ENCODE assay signal across 8 cellular contexts in the genomic region with DNA sequence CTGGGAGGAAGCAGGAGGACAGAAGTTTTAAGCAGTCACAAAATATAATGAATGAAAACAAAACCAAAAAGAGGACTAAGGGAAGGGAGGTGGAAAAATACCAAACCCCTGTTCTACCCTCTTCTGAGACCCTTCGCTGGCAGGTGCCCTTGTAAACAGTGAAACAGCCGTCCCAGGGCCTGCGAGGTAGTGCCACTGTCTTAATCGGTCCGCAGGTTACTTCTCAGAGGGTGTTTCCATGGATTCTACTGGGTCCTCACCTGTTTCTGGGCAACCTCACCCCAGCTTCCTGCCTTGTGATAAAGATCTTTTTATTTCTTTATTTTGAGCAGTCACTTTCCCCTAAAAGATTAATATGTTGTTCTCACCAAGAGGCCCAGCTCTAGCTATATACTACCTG.
A peak's percentile ranks its signal among the peaks of the same experiment; 100 is the strongest.
DNase-seq lines count a peak whose midpoint lies in the region; ATAC-seq, FAIRE-seq and TF ChIP-seq lines count a peak whose summit lies in the region.

No MANE protein-coding gene starts in this region.

- H3K4me3 ChIP-seq in DND-41 (ENCODE audit: low read depth in 1 of 2, low read length in 2 of 2) = no peak overlapping the region
- no peak overlapping the region for H3K4me3 ChIP-seq in IMR-90 (ENCODE audit: insufficient read depth, low read depth, low read length)
- no peak overlapping the region for H3K4me3 ChIP-seq in GM12878
- H3K4me3 ChIP-seq in neutrophil (ENCODE audit: low read depth in 1 of 2, low read length in 1 of 2) = peak overlapping the region; percentile 46 to 57
- no peak overlapping the region for H3K4me3 ChIP-seq in prostate gland
- H3K4me3 ChIP-seq in aorta (ENCODE audit: low read length in 2 of 2) = no peak overlapping the region

- H3K79me2 ChIP-seq in DND-41 (ENCODE audit: insufficient read depth, low read length) (no peaks in the 10 kb centered on the region), GM12878 (ENCODE audit: control insufficient read depth, insufficient read depth, low read length) (no peaks in the 10 kb centered on the region)

- peak overlapping the region; percentile 72 for H2AK5ac ChIP-seq in IMR-90 (ENCODE audit: low read depth, low read length)

- dilution Hi-C loops in IMR-90 (cut with HindIII; ENCODE audit: low sequenced_read_pairs, unreplicated experiment) = no loop called here

- H2AFZ ChIP-seq in DND-41 (ENCODE audit: low read depth, low read length) = no peak overlapping the region
- peak overlapping the region; percentile 74 for H2AFZ ChIP-seq in IMR-90 (replicated peaks; ENCODE audit: low read length, poor library complexity)
- peak overlapping the region; percentile 62 for H2AFZ ChIP-seq in GM12878 (ENCODE audit: control insufficient read depth, low read depth, low read length)

- SMC1A ChIA-PET in GM12878 (lab: Charles Lee; ENCODE audit: uncharacterized antibody, unreplicated experiment) = interaction anchor here (0.6 to 4.7 kb wide), 31 partner anchors 16 to 293 kb away, joined by 3 to 115 read pairs (median 4); a partner anchor contains a TSS

- CTCF ChIA-PET in IMR-90 (lab: Yijun Ruan, JAX) = interaction anchor here (0.7 to 3.8 kb wide), 18 partner anchors 12 to 335 kb away, joined by 3 to 48 read pairs (median 4); a partner anchor contains a TSS
- CTCF ChIA-PET in GM12878 (lab: Yijun Ruan, JAX) = interaction anchor here (0.7 to 8.2 kb wide), 51 partner anchors 15 to 339 kb away, joined by 3 to 245 read pairs (median 4); a partner anchor contains a TSS

- H4K20me1 ChIP-seq in DND-41 (ENCODE audit: insufficient read depth, low read length) = no peaks in the 10 kb centered on the region
- no peaks in the 10 kb centered on the region for H4K20me1 ChIP-seq in IMR-90 (ENCODE audit: insufficient read depth, low read length)
- no peaks in the 10 kb centered on the region for H4K20me1 ChIP-seq in GM12878 (ENCODE audit: control insufficient read depth, insufficient read depth)

- peak overlapping the region; percentile 36; the same call in 1 of the 2 replicates for H3K14ac ChIP-seq in IMR-90 (replicated peaks; ENCODE audit: low read depth, low read length)

- no peak for FAIRE-seq in GM12878 (lab: Jason Lieb, UNC)

- no peaks in the 10 kb centered on the region; a peak in 1 of 4 replicates for H3K79me1 ChIP-seq in IMR-90 (ENCODE audit: low read depth in 1 of 2, low read length in 2 of 2)

- DNase-seq in DND-41 (no peak), IMR-90 (no peak), GM12878 (ENCODE audit: low read depth, low spot score) (no peak), NCI-H1105 treated with DMSO at 0.1 percent for 48 hours (lab: John Stamatoyannopoulos, UW) (no peak), COLO829 (ENCODE audit: low spot score) (no peak), prostate gland (ENCODE audit: low spot score) (no peak), aorta (no peak)

- RAD21 ChIA-PET in GM12878 (lab: Charles Lee; ENCODE audit: unreplicated experiment) = interaction anchor here (0.7 to 4.9 kb wide), 22 partner anchors 15 to 420 kb away, joined by 3 to 83 read pairs (median 4); a partner anchor contains a TSS

- no CpG with 5 or more reads among the region's 5 CpGs for WGBS in IMR-90 (ENCODE audit: extremely low coverage in 2 of 2, insufficient read length in 1 of 2), 2 experiments
- WGBS in GM12878 (ENCODE audit: insufficient coverage, insufficient replicate concordance, low lambda C conversion rate, missing lambda C conversion rate) = 0% methylated on average over 5 of the region's 5 CpGs
- WGBS in prostate gland = 25% methylated on average over 5 of the region's 5 CpGs
- WGBS in aorta, 2 donors = 22 to 31% methylated on average over 5 of the region's 5 CpGs

- no peaks in the 10 kb centered on the region; the same call in none of the 2 replicates for H3K9me1 ChIP-seq in IMR-90 (ENCODE audit: insufficient read depth, low read length)

- peak overlapping the region; percentile 89 for H2BK20ac ChIP-seq in IMR-90 (ENCODE audit: low read depth, low read length)

- ATAC-seq in DND-41 (ENCODE audit: insufficient read depth, low read depth) (peak; percentile 2; the same call in 1 of the 3 replicates), IMR-90 (ENCODE audit: low read depth) (no peak), GM12878 (peak; percentile 17), aorta (ENCODE audit: low FRiP score) (no peak)

- TF ChIP-seq POLR2A in IMR-90 (IDR thresholded peaks at IDR 0.05; ENCODE audit: low read depth, low read length) (no peak), GM12878 (IDR thresholded peaks at IDR 0.05; ENCODE audit: low read depth, low read length) (no peak), prostate gland (IDR thresholded peaks at IDR 0.05) (no peak)

- no peak overlapping the region for H3K56ac ChIP-seq in IMR-90 (ENCODE audit: extremely low read depth, insufficient read depth, low read length)

- peak overlapping the region; percentile 36; the same call in 1 of the 2 replicates for H3K18ac ChIP-seq in IMR-90 (ENCODE audit: low read depth, low read length)

- H4K8ac ChIP-seq in IMR-90 (ENCODE audit: low read depth in 2 of 2, low read length in 2 of 2) = peak overlapping the region; percentile 26 to 71

- peak overlapping the region; percentile 85 for H2BK5ac ChIP-seq in IMR-90 (ENCODE audit: low read depth, low read length, poor library complexity, severe bottlenecking)

- intact Hi-C loops in IMR-90 (cut with micrococcal nuclease) = loop anchor here (1.0 kb wide), 4 partner anchors 27 to 294 kb away; no protein-coding TSS in a partner anchor
- intact Hi-C loops in GM12878 (cut with micrococcal nuclease; ENCODE audit: unreplicated experiment) = loop anchor here (2.0 to 10.0 kb wide), 4 partner anchors 35 to 294 kb away; a partner anchor contains a TSS
- intact Hi-C loops in prostate gland (cut with DNase I) = no loop called here
- intact Hi-C loops in aorta (cut with DNase I) = loop anchor here (2.0 to 5.0 kb wide), 4 partner anchors 150 to 294 kb away; no protein-coding TSS in a partner anchor

- H3K36me3 ChIP-seq in DND-41 (ENCODE audit: insufficient read depth, low read length) (no peaks in the 10 kb centered on the region), IMR-90 (ENCODE audit: control insufficient read depth, insufficient read depth, low read length) (no peaks in the 10 kb centered on the region), GM12878 (ENCODE audit: control insufficient read depth in 2 of 2, insufficient read depth in 2 of 2, low read length in 1 of 2) (no peaks in the 10 kb centered on the region), neutrophil (no peaks in the 10 kb centered on the region), prostate gland (no peaks in the 10 kb centered on the region), aorta (ENCODE audit: control insufficient read depth in 1 of 2, insufficient read depth in 2 of 2, low read length in 1 of 2) (no peaks in the 10 kb centered on the region)

- H3K4me2 ChIP-seq in DND-41 (ENCODE audit: insufficient read depth, low read length) = peak overlapping the region; percentile 93; the same call in 1 of the 2 replicates
- no peak overlapping the region for H3K4me2 ChIP-seq in IMR-90 (ENCODE audit: low read depth, low read length)
- H3K4me2 ChIP-seq in GM12878 (ENCODE audit: control insufficient read depth, insufficient read depth) = peak overlapping the region; percentile 39; the same call in 1 of the 2 replicates

- H3K27ac ChIP-seq in DND-41 (ENCODE audit: low read length) = no peak overlapping the region
- peak overlapping the region; percentile 57 for H3K27ac ChIP-seq in IMR-90 (ENCODE audit: insufficient read depth, low read length)
- H3K27ac ChIP-seq in GM12878 (ENCODE audit: control insufficient read depth, insufficient read depth) = no peak overlapping the region
- peak overlapping the region; percentile 93 for H3K27ac ChIP-seq in neutrophil
- no peak overlapping the region for H3K27ac ChIP-seq in prostate gland
- no peak overlapping the region for H3K27ac ChIP-seq in aorta (ENCODE audit: low read depth in 1 of 2, low read length in 2 of 2)

- TF ChIP-seq RAD21 in IMR-90 (IDR thresholded peaks at IDR 0.05; ENCODE audit: low read length) (no peak), GM12878 (IDR thresholded peaks at IDR 0.05; ENCODE audit: insufficient read depth, low read depth, low read length) (no peak)

- no peaks in the 10 kb centered on the region for H3K27me3 ChIP-seq in DND-41 (ENCODE audit: insufficient read depth, low read length, poor library complexity)
- no peaks in the 10 kb centered on the region for H3K27me3 ChIP-seq in IMR-90 (ENCODE audit: control insufficient read depth, insufficient read depth, low read length)
- no peaks in the 10 kb centered on the region for H3K27me3 ChIP-seq in GM12878 (replicated peaks in 1 of 2; ENCODE audit: control insufficient read depth in 2 of 2, insufficient read depth in 2 of 2, low read length in 1 of 2)
- H3K27me3 ChIP-seq in neutrophil = peaks cover 13% of the 10 kb centered on the region
- H3K27me3 ChIP-seq in prostate gland (replicated peaks; ENCODE audit: insufficient read depth) = no peaks in the 10 kb centered on the region
- no peaks in the 10 kb centered on the region for H3K27me3 ChIP-seq in aorta (ENCODE audit: control insufficient read depth in 1 of 2, insufficient read depth in 2 of 2, low read length in 1 of 2)

- POLR2A ChIA-PET in IMR-90 (lab: Charles Lee; ENCODE audit: unreplicated experiment) (no interaction called here), GM12878 (lab: Charles Lee) (no interaction called here)

- TF ChIP-seq EP300 in GM12878 (IDR thresholded peaks at IDR 0.05; ENCODE audit: borderline replicate concordance in 1 of 2, control insufficient read depth in 1 of 2, low read depth in 2 of 2, low read length in 2 of 2) = no peak

- peak overlapping the region; percentile 26; the same call in 1 of the 2 replicates for H4K5ac ChIP-seq in IMR-90 (ENCODE audit: low read depth, low read length)

- peak overlapping the region; percentile 48; the same call in 1 of the 2 replicates for H3K23ac ChIP-seq in IMR-90 (ENCODE audit: low read depth, low read length)

- peaks cover 47% of the 10 kb centered on the region for H3K4me1 ChIP-seq in DND-41 (ENCODE audit: insufficient read depth, low read length)
- peaks cover 19% of the 10 kb centered on the region for H3K4me1 ChIP-seq in IMR-90 (ENCODE audit: control insufficient read depth, insufficient read depth, low read length)
- peaks cover 24% of the 10 kb centered on the region for H3K4me1 ChIP-seq in GM12878 (ENCODE audit: control insufficient read depth, insufficient read depth, low read length)
- H3K4me1 ChIP-seq in neutrophil (ENCODE audit: control insufficient read depth in 1 of 2, insufficient read depth in 1 of 2, low read depth in 1 of 2, low read length in 1 of 2) = peaks cover 49 to 54% of the 10 kb centered on the region in 2 experiments
- no peaks in the 10 kb centered on the region for H3K4me1 ChIP-seq in prostate gland (replicated peaks)
- H3K4me1 ChIP-seq in aorta (ENCODE audit: control insufficient read depth in 1 of 2, insufficient read depth in 2 of 2, low read length in 2 of 2) = no peaks in the 10 kb centered on the region

- peak overlapping the region; percentile 81; the same call in 2 of the 3 replicates for H2BK15ac ChIP-seq in IMR-90 (ENCODE audit: low read depth, low read length)

- in situ Hi-C loops in IMR-90 (cut with MboI; ENCODE audit: low sequenced_read_pairs) = loop anchor here (10.0 kb wide), 1 partner anchor 158 kb away; no protein-coding TSS in a partner anchor
- in situ Hi-C loops in GM12878 (cut with MboI) = loop anchor here (5.0 kb wide), 1 partner anchor 155 kb away; no protein-coding TSS in a partner anchor

- H2AK9ac ChIP-seq in IMR-90 (replicated peaks; ENCODE audit: low read depth, low read length, poor library complexity) = peak overlapping the region; percentile 79

- no TSS peak for BruUV-seq in IMR-90 (replicated peaks; lab: Mats Ljungman, UMichigan)
- BruUV-seq in GM12878 (replicated peaks; lab: Mats Ljungman, UMichigan) = no TSS peak

- H3K4ac ChIP-seq in IMR-90 (ENCODE audit: low read depth, low read length) = peak overlapping the region; percentile 83

- no peak for TF ChIP-seq CTCF in DND-41 (IDR thresholded peaks at IDR 0.05; ENCODE audit: borderline replicate concordance, extremely low read depth, low read length, poor library complexity, severe bottlenecking)
- no peak for TF ChIP-seq CTCF in IMR-90 (conservative IDR thresholded peaks at IDR 0.05; ENCODE audit: low read depth, low read length)
- no peak for TF ChIP-seq CTCF in GM12878 (IDR thresholded peaks at IDR 0.05 in 2 of 3, conservative IDR thresholded peaks at IDR 0.05 in 1 of 3; ENCODE audit: control insufficient read depth in 2 of 3, extremely low read depth in 1 of 3, insufficient read depth in 1 of 3, low read depth in 3 of 3, low read length in 3 of 3)
- no peak for TF ChIP-seq CTCF in neutrophil (IDR thresholded peaks at IDR 0.05)
- TF ChIP-seq CTCF in prostate gland (IDR thresholded peaks at IDR 0.05) = no peak

- H3K9ac ChIP-seq in DND-41 (ENCODE audit: low read depth, low read length) (no peak overlapping the region), IMR-90 (ENCODE audit: low read depth, low read length) (no peak overlapping the region), GM12878 (ENCODE audit: control insufficient read depth, insufficient read depth, low read length) (0 out of 2 replicates have a peak overlapping the region, but pooled peaks have one; percentile 5)

- H4K91ac ChIP-seq in IMR-90 (ENCODE audit: insufficient read depth, low read depth, low read length) = peak overlapping the region; percentile 77

- H3K9me3 ChIP-seq in DND-41 (ENCODE audit: insufficient read depth, low read length, severe bottlenecking) = no peaks in the 10 kb centered on the region
- H3K9me3 ChIP-seq in IMR-90 (ENCODE audit: control insufficient read depth, insufficient read depth, low read length) = no peaks in the 10 kb centered on the region
- H3K9me3 ChIP-seq in GM12878 (replicated peaks; ENCODE audit: control insufficient read depth, insufficient read depth, low read length) = no peaks in the 10 kb centered on the region
- no peaks in the 10 kb centered on the region for H3K9me3 ChIP-seq in neutrophil
- H3K9me3 ChIP-seq in prostate gland = no peaks in the 10 kb centered on the region
- no peaks in the 10 kb centered on the region for H3K9me3 ChIP-seq in aorta (ENCODE audit: control insufficient read depth, low read length)

- H2BK120ac ChIP-seq in IMR-90 (ENCODE audit: low read depth, low read length) = peak overlapping the region; percentile 84

Comparison
In these comparisons a context has a peak if more than half of its experiments do, and no peak if none do; other contexts are left out.
1. ATAC-seq: peak in DND-41 (single experiment) and GM12878 (single experiment); none in IMR-90 (single experiment) and aorta (single experiment).
2. H3K27ac ChIP-seq: peak in IMR-90 (single experiment) and neutrophil (single experiment); none in DND-41 (single experiment), GM12878 (single experiment), prostate gland (0 of 2) and aorta (0 of 2).
3. H3K4me3 ChIP-seq: peak in neutrophil (2 of 2); none in DND-41 (0 of 2), IMR-90 (single experiment), GM12878 (single experiment), prostate gland (0 of 2) and aorta (0 of 2).